8 cellular contexts compared by ENCODE assay signal in the genomic region with DNA sequence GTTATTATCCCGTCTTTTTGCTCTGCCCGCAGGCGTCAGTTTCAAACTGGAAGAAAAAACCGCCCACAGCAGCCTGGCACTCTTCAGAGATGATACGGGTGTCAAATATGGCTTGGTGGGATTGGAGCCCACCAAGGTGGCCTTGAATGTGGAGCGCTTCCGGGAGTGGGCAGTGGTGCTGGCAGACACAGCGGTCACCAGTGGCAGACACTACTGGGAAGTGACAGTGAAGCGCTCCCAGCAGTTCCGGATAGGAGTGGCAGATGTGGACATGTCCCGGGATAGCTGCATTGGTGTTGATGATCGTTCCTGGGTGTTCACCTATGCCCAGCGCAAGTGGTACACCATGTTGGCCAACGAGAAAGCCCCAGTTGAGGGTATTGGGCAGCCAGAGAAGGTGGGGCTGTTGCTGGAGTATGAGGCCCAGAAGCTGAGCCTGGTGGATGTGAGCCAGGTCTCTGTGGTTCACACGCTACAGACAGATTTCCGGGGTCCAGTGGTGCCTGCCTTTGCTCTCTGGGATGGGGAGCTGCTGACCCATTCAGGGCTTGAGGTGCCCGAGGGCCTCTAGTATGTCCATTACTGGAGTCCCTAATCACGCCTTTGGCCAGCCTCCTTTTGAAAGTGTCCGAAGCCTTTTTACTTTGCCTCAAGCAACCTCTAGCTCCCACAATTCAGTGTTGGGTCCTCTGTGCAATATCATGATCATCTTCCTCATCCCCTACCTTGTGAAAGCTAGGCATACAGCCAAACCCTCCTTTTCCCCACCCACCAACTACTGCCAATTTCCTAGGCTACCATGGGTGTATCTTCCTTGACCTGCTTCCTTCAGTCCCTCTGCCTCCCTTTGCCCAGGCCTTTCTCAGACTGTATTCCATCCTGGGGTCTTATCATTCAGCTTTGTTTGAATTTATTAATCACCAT.
DNase-seq lines count a peak whose midpoint lies in the region; ATAC-seq and TF ChIP-seq lines count a peak whose summit lies in the region.

No MANE protein-coding gene starts in this region.

- H3K4me3 Mint-ChIP-seq in stimulated activated effector memory CD8-positive, alpha-beta T cell treated with anti-CD3 and anti-CD28 coated beads, Interleukin-12 subunit alpha, Interleukin-12 subunit beta, amount 100 ng/mL, for 72 hours: peak overlapping the region; percentile 94

- H3K27ac ChIP-seq in KOPT-K1 (ENCODE audit: low read depth, low read length, poor library complexity, severe bottlenecking) (peak overlapping the region; percentile 91), iPS-20b (ENCODE audit: low read length) (peak overlapping the region; percentile 78)

- H3K9me3 ChIP-seq in KOPT-K1 (ENCODE audit: insufficient read depth, low read length, poor library complexity, severe bottlenecking) (no peaks in the 10 kb centered on the region), adipocyte (ENCODE audit: control insufficient read depth, low read length) (no peaks in the 10 kb centered on the region), iPS-20b (ENCODE audit: insufficient read depth, low read depth, low read length) (no peaks in the 10 kb centered on the region)

- no peak for ATAC-seq in stimulated activated effector memory CD8-positive, alpha-beta T cell treated with anti-CD3 and anti-CD28 coated beads, Interleukin-12 subunit alpha, Interleukin-12 subunit beta, amount 100 ng/mL, for 72 hours
- no peak for ATAC-seq in HG03571 (IDR thresholded peaks at IDR 0.05; ENCODE audit: unreplicated experiment)
- no peak for ATAC-seq in GM21447 (IDR thresholded peaks at IDR 0.05; ENCODE audit: unreplicated experiment)

- H3K36me3 Mint-ChIP-seq in stimulated activated effector memory CD8-positive, alpha-beta T cell treated with anti-CD3 and anti-CD28 coated beads, Interleukin-12 subunit alpha, Interleukin-12 subunit beta, amount 100 ng/mL, for 72 hours: peaks cover 53% of the 10 kb centered on the region

- H3K4me3 ChIP-seq in adipocyte (ENCODE audit: low read length): peak overlapping the region; percentile 97
- peak overlapping the region; percentile 91 for H3K4me3 ChIP-seq in iPS-20b (ENCODE audit: low read length)

- H3K4me1 ChIP-seq in adipocyte (ENCODE audit: control insufficient read depth, insufficient read depth, low read length): peaks cover 10% of the 10 kb centered on the region
- H3K4me1 ChIP-seq in iPS-20b (ENCODE audit: insufficient read depth, low read length): no peaks in the 10 kb centered on the region

- TF ChIP-seq CTCF in GM10266 (IDR thresholded peaks at IDR 0.05; ENCODE audit: control insufficient read depth, insufficient read depth, low read depth, missing control alignments): no peak

- no peaks in the 10 kb centered on the region for H3K9me3 Mint-ChIP-seq in stimulated activated effector memory CD8-positive, alpha-beta T cell treated with anti-CD3 and anti-CD28 coated beads, Interleukin-12 subunit alpha, Interleukin-12 subunit beta, amount 100 ng/mL, for 72 hours

- DNase-seq in COLO829 (ENCODE audit: low spot score) (peak; percentile 23), adipocyte (ENCODE audit: low read depth) (no peak), GM10266 (ENCODE audit: extremely low spot score) (no peak)
- DNase-seq in stimulated activated effector memory CD8-positive, alpha-beta T cell treated with anti-CD3 and anti-CD28 coated beads, Interleukin-12 subunit alpha, Interleukin-12 subunit beta, amount 100 ng/mL, for 72 hours (ENCODE audit: low spot score in 2 of 2): peak in 1 of 2 donors; percentile 58

- H3K27me3 ChIP-seq in adipocyte (replicated peaks; ENCODE audit: control insufficient read depth, insufficient read depth, low read length) (no peaks in the 10 kb centered on the region), iPS-20b (ENCODE audit: insufficient read depth, low read length) (no peaks in the 10 kb centered on the region)

- H3K9ac ChIP-seq in adipocyte (ENCODE audit: low read length): peak overlapping the region; percentile 97
- H3K9ac ChIP-seq in iPS-20b (ENCODE audit: low read depth, low read length): peak overlapping the region; percentile 98

- H3K27ac Mint-ChIP-seq in stimulated activated effector memory CD8-positive, alpha-beta T cell treated with anti-CD3 and anti-CD28 coated beads, Interleukin-12 subunit alpha, Interleukin-12 subunit beta, amount 100 ng/mL, for 72 hours: peak overlapping the region; percentile 98

- H3K36me3 ChIP-seq in KOPT-K1 (ENCODE audit: insufficient read depth, low read length) (peaks cover 44% of the 10 kb centered on the region), adipocyte (ENCODE audit: control insufficient read depth, insufficient read depth, low read length, severe bottlenecking) (no peaks in the 10 kb centered on the region), iPS-20b (ENCODE audit: insufficient read depth, low read depth, low read length) (peaks cover 44% of the 10 kb centered on the region)

- peaks cover 25% of the 10 kb centered on the region for H3K4me1 Mint-ChIP-seq in stimulated activated effector memory CD8-positive, alpha-beta T cell treated with anti-CD3 and anti-CD28 coated beads, Interleukin-12 subunit alpha, Interleukin-12 subunit beta, amount 100 ng/mL, for 72 hours
